In genomic region chr9:110050925-110051355, GRCh38 we compare ENCODE assay signal across 10 cellular contexts.
DNase-seq lines count a peak whose midpoint lies in the region; ATAC-seq, FAIRE-seq and TF ChIP-seq lines count a peak whose summit lies in the region.
"Had no signal": no experiment of that assay in that cellular context is flagged by ENCODE, and none has a peak within 500 bp of the region (broad histone marks: within the 10 kb centered on the region; RNA-seq: fewer than 3 reads in every experiment).

No MANE protein-coding gene starts in this region.

- TF ChIP-seq EP300 in A549 (IDR thresholded peaks at IDR 0.05) (no peak), sigmoid colon (IDR thresholded peaks at IDR 0.05) (no peak)

- H3K27me3 Mint-ChIP-seq in effector memory CD8-positive, alpha-beta T cell: peaks cover 33 to 37% of the 10 kb centered on the region in 2 donors

- CTCF ChIA-PET in A549 (lab: Yijun Ruan, JAX): interaction anchor here (0.6 to 20.5 kb wide), 5 partner anchors 9 to 192 kb away, joined by 3 to 343 read pairs (median 7); no protein-coding TSS in a partner anchor

- H3K36me3 ChIP-seq in sigmoid colon: no peaks in the 10 kb centered on the region

- FAIRE-seq in A549 (lab: Jason Lieb, UNC): no peak
- FAIRE-seq: H1, islet of Langerhans had no signal

- peaks cover 8% of the 10 kb centered on the region for H3K36me3 Mint-ChIP-seq in effector memory CD8-positive, alpha-beta T cell (ENCODE audit: insufficient read depth)

- H3K4me2 ChIP-seq in A549: peak overlapping the region; percentile 94

- peaks cover 19 to 24% of the 10 kb centered on the region in 2 donors for H3K4me1 Mint-ChIP-seq in effector memory CD8-positive, alpha-beta T cell (ENCODE audit: low read depth in 2 of 2)

- no peaks in the 10 kb centered on the region for H3K9me3 Mint-ChIP-seq in effector memory CD8-positive, alpha-beta T cell

- peak; percentile 40 to 65 for DNase-seq in A549 (ENCODE audit: low read depth in 1 of 2, low spot score in 1 of 2)
- peak; percentile 97 for DNase-seq in RKO (ENCODE audit: low spot score)
- DNase-seq in effector memory CD8-positive, alpha-beta T cell: no peak
- DNase-seq in sigmoid colon: peak; percentile 80
- DNase-seq in GDM1 (lab: John Stamatoyannopoulos, UW): no peak
- DNase-seq in NCI-H774 (lab: John Stamatoyannopoulos, UW): no peak

- H3K27ac ChIP-seq in A549 (peak overlapping the region in 1 of 2 experiments; percentile 97; a peak in 3 of 6 replicates), sigmoid colon (peak overlapping the region; percentile 76 to 88 (median 84))

- TF ChIP-seq POLR2A in A549 (IDR thresholded peaks at IDR 0.05; ENCODE audit: low read length) (no peak), GM18505 (IDR thresholded peaks at IDR 0.05; ENCODE audit: borderline replicate concordance, extremely low read depth, insufficient read depth, insufficient read length) (no peak), sigmoid colon (IDR thresholded peaks at IDR 0.05) (no peak)

- POLR2A ChIA-PET in A549 (lab: Yijun Ruan, JAX): interaction anchor here (0.6 kb wide), 1 partner anchor 148 kb away, joined by 4 read pairs; no protein-coding TSS in a partner anchor

- H3K9me3 ChIP-seq in A549 (no peaks in the 10 kb centered on the region), sigmoid colon (no peaks in the 10 kb centered on the region)

- peaks cover 23% of the 10 kb centered on the region for H3K4me1 ChIP-seq in A549
- H3K4me1 ChIP-seq in sigmoid colon: peaks cover 0 to 38% (median 23%) of the 10 kb centered on the region in 4 donors

- ATAC-seq in A549: peak; percentile 5 to 36; a peak in 2 of 6 replicates
- peak; percentile 33 for ATAC-seq in GM18505 (IDR thresholded peaks at IDR 0.05; ENCODE audit: unreplicated experiment)
- peak; percentile 58 for ATAC-seq in HG02973 (IDR thresholded peaks at IDR 0.05; ENCODE audit: unreplicated experiment)
- peak; percentile 31 for ATAC-seq in effector memory CD8-positive, alpha-beta T cell (replicated peaks)

- peak overlapping the region; percentile 84 to 85 for H3K4me3 Mint-ChIP-seq in effector memory CD8-positive, alpha-beta T cell

- intact Hi-C loops in sigmoid colon (cut with DNase I): no loop called here

- H3K4me3 ChIP-seq in A549 (no peak overlapping the region), sigmoid colon (peak overlapping the region in 2 of 4 donors; percentile 4 to 89)

- WGBS in A549 (ENCODE audit: missing lambda C conversion rate): 5% methylated on average over 1 of the region's 1 CpG
- 23 to 50% methylated on average over 1 of the region's 1 CpG for WGBS in sigmoid colon, 2 donors

- TF ChIP-seq RAD21 in A549 (conservative IDR thresholded peaks at IDR 0.05 in 1 of 2, IDR thresholded peaks at IDR 0.05 in 1 of 2): no peak

- TF ChIP-seq CTCF in A549 (IDR thresholded peaks at IDR 0.05): no peak
- TF ChIP-seq CTCF in sigmoid colon (IDR thresholded peaks at IDR 0.05): no peak

- H3K27ac Mint-ChIP-seq in effector memory CD8-positive, alpha-beta T cell: peak overlapping the region in 1 of 2 donors; percentile 45

- no peaks in the 10 kb centered on the region for H3K27me3 ChIP-seq in sigmoid colon

TF ChIP-seq in A549, 52 proteins besides CTCF, POLR2A, EP300 and RAD21:
- TF ChIP-seq MAFK (IDR thresholded peaks at IDR 0.05; ENCODE audit: partially characterized antibody) (no peak), MAZ (IDR thresholded peaks at IDR 0.05; ENCODE audit: borderline replicate concordance, low read depth, low read length) (no peak), EHMT2 (IDR thresholded peaks at IDR 0.05; ENCODE audit: low read depth) (no peak), KDM5A (IDR thresholded peaks at IDR 0.05) (no peak), NFE2L2 (conservative IDR thresholded peaks at IDR 0.05; ENCODE audit: low read length) (no peak), RCOR1 (IDR thresholded peaks at IDR 0.05; ENCODE audit: low read depth, low read length) (no peak), CBX8 (IDR thresholded peaks at IDR 0.05) (no peak), BCL3 (IDR thresholded peaks at IDR 0.05) (0 out of 3 replicates have a peak, but pooled peaks have one; percentile 35), GATA3 (IDR thresholded peaks at IDR 0.05; ENCODE audit: borderline replicate concordance) (peak; percentile 28; the same call in 1 of the 2 replicates), HMGXB4 (CRISPR knock-in tag; IDR thresholded peaks at IDR 0.05; ENCODE audit: borderline replicate concordance) (no peak), BHLHE40 (IDR thresholded peaks at IDR 0.05; ENCODE audit: low read depth, low read length) (no peak), EHF (CRISPR knock-in tag; IDR thresholded peaks at IDR 0.05) (no peak), JUN (IDR thresholded peaks at IDR 0.05) (peak in 1 of 2 experiments; percentile 26; a peak in 1 of 5 replicates), CEBPB (IDR thresholded peaks at IDR 0.05) (peak; percentile 20 to 52; a peak in 1 of 4 replicates), JUNB (IDR thresholded peaks at IDR 0.05) (peak; percentile 39), ESRRA (IDR thresholded peaks at IDR 0.05; ENCODE audit: borderline replicate concordance, low read length) (no peak), HOXA7 (CRISPR knock-in tag; IDR thresholded peaks at IDR 0.05) (no peak), NR3C1 (IDR thresholded peaks at IDR 0.05) (no peak), CHD2 (IDR thresholded peaks at IDR 0.05; ENCODE audit: low read length, partially characterized antibody) (no peak), SMC3 (IDR thresholded peaks at IDR 0.05) (0 out of 3 replicates have a peak, but pooled peaks have one; percentile 7), FOXS1 (CRISPR knock-in tag; IDR thresholded peaks at IDR 0.05) (no peak), PBX3 (IDR thresholded peaks at IDR 0.05) (no peak), REST (IDR thresholded peaks at IDR 0.05) (no peak)

Comparison
In these comparisons a context has a peak if more than half of its experiments do, and no peak if none do; other contexts are left out.
1. DNase-seq: peak in A549 (2 of 2), RKO (single experiment) and sigmoid colon (single experiment); none in effector memory CD8-positive, alpha-beta T cell (0 of 3), GDM1 (single experiment) and NCI-H774 (single experiment).
2. Peak in every context shown above with its lines, with median percentiles within 50 percentile points of each other: ATAC-seq.